Comparison of ENCODE assay signal across 10 cellular contexts in the genomic region with DNA sequence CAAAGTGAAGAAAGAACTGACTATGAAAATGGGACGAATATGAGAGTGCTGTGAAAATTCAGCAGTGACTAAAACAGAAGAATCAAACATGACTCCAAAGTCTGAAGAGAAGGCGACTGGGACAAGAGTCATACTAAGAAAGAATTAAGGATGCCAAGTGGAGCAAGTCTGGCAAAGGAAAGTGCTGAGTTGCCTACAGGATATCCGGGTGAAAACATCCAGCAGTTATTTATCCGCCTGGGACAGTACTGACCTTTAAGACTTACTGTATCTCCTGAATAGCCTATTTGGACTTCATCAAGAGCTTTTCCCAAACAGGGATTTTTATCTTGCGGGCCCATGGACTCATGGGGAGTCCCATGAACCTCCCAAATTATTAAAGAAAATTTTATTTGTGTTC. TPM values are rescaled to one million over a fixed set of nuclear protein-coding genes. Genes with fewer than 3 reads are reported as not detected.
DNase-seq lines count a peak whose midpoint lies in the region; ATAC-seq, FAIRE-seq and TF ChIP-seq lines count a peak whose summit lies in the region.
"Had no signal": no experiment of that assay in that cellular context is flagged by ENCODE, and none has a peak within 500 bp of the region (broad histone marks: within the 10 kb centered on the region; RNA-seq: fewer than 3 reads in every experiment).

No MANE protein-coding gene starts in this region.

- no peaks in the 10 kb centered on the region for H3K9me3 Mint-ChIP-seq in CD8-positive, alpha-beta T cell
- no peaks in the 10 kb centered on the region for H3K9me3 Mint-ChIP-seq in H9
- H3K9me3 Mint-ChIP-seq: nephron had no signal

- no peaks in the 10 kb centered on the region for H4K20me1 ChIP-seq in H9 (ENCODE audit: control insufficient read depth, insufficient read depth, insufficient read length)

- CTCF ChIA-PET in CD8-positive, alpha-beta T cell (lab: Charles Lee): no interaction called here

- H3K4me1 Mint-ChIP-seq in CD8-positive, alpha-beta T cell (ENCODE audit: low read depth): no peaks in the 10 kb centered on the region
- no peaks in the 10 kb centered on the region; a peak in 2 of 4 replicates for H3K4me1 Mint-ChIP-seq in H9

- no peak for FAIRE-seq in bronchial epithelial cell (lab: Jason Lieb, UNC)

- no peak overlapping the region for H4K8ac ChIP-seq in H9 (replicated peaks; ENCODE audit: insufficient read length, low read depth, low read length)

- no peak for ATAC-seq in CD8-positive, alpha-beta T cell

- no peak overlapping the region for H3K23ac ChIP-seq in H9 (ENCODE audit: insufficient read length, low read depth, low read length)

- no peak overlapping the region for H2BK5ac ChIP-seq in H9 (ENCODE audit: insufficient read length, low read length)

- H3K4me1 ChIP-seq in thymus (ENCODE audit: control insufficient read depth, insufficient read depth, low read length) (no peaks in the 10 kb centered on the region), H9 (ENCODE audit: insufficient read depth, low read length) (no peaks in the 10 kb centered on the region)
- no peaks in the 10 kb centered on the region for H3K4me1 ChIP-seq in CD8-positive, alpha-beta T cell (ENCODE audit: insufficient read depth, low read length)

- H3K4me3 ChIP-seq in bronchial epithelial cell (ENCODE audit: low read depth, low read length) (no peak overlapping the region), thymus (ENCODE audit: low read length) (no peak overlapping the region)
- H3K4me3 ChIP-seq in CD8-positive, alpha-beta T cell (ENCODE audit: low read depth, low read length): no peak overlapping the region

- H3K18ac ChIP-seq in H9 (ENCODE audit: insufficient read length, low read depth, low read length): no peak overlapping the region

- no peak overlapping the region for H2BK15ac ChIP-seq in H9 (ENCODE audit: low read depth, low read length)

- H3K79me1 ChIP-seq in H9 (ENCODE audit: insufficient read depth, low read depth, low read length, poor library complexity, severe bottlenecking): no peaks in the 10 kb centered on the region

- DNase-seq in HT1080 (ENCODE audit: low read depth): peak; percentile 86
- peak; percentile 85 for DNase-seq in bronchial epithelial cell (ENCODE audit: low read depth)
- peak; percentile 71 for DNase-seq in iris pigment epithelial cell (ENCODE audit: low read depth)
- DNase-seq in CD8-positive, alpha-beta T cell: no peak
- DNase-seq in NCI-H2081 treated with DMSO at 0.1 percent for 48 hours (lab: John Stamatoyannopoulos, UW): no peak
- DNase-seq in H9: no peak
- DNase-seq in stimulated activated CD4-positive, alpha-beta T cell treated with anti-CD3 and anti-CD28 coated beads, Interleukin-15, amount 100 ng/mL, for 24 hours: no peak
- DNase-seq: GF-D8 had no signal

- peaks cover 18% of the 10 kb centered on the region for H3K36me3 Mint-ChIP-seq in CD8-positive, alpha-beta T cell
- no peaks in the 10 kb centered on the region for H3K36me3 Mint-ChIP-seq in H9 (ENCODE audit: insufficient read depth in 1 of 3, low read depth in 3 of 3)

- no peak overlapping the region for H4K5ac ChIP-seq in H9 (ENCODE audit: insufficient read length, low read depth, low read length)

- POLR2A ChIA-PET in CD8-positive, alpha-beta T cell (lab: Charles Lee): no interaction called here

- H3K27me3 Mint-ChIP-seq in CD8-positive, alpha-beta T cell (ENCODE audit: low read depth): no peaks in the 10 kb centered on the region
- no peaks in the 10 kb centered on the region; the same call in 1 of the 2 replicates for H3K27me3 Mint-ChIP-seq in H9 (ENCODE audit: low read depth)

- H3K9me3 ChIP-seq in thymus (ENCODE audit: control insufficient read depth) (no peaks in the 10 kb centered on the region), H9 (ENCODE audit: control insufficient read depth, low read depth, low read length) (no peaks in the 10 kb centered on the region)
- H3K9me3 ChIP-seq in CD8-positive, alpha-beta T cell (ENCODE audit: low read length): no peaks in the 10 kb centered on the region

- no peak overlapping the region for H3K9ac ChIP-seq in H9 (ENCODE audit: extremely low read depth, insufficient read length, low read length)

- no peak overlapping the region for H2BK120ac ChIP-seq in H9 (ENCODE audit: low read depth, low read length, poor library complexity, severe bottlenecking)

- H3K4me2 ChIP-seq in H9 (ENCODE audit: insufficient read depth, insufficient read length, low read length): no peak overlapping the region

- no peaks in the 10 kb centered on the region for H3K79me2 ChIP-seq in H9 (ENCODE audit: insufficient read depth, low read length)

- H3K36me3 ChIP-seq in bronchial epithelial cell (ENCODE audit: control insufficient read depth, insufficient read depth, low read length): no peaks in the 10 kb centered on the region
- no peaks in the 10 kb centered on the region for H3K36me3 ChIP-seq in thymus (ENCODE audit: control insufficient read depth, insufficient read depth)
- no peaks in the 10 kb centered on the region for H3K36me3 ChIP-seq in CD8-positive, alpha-beta T cell (ENCODE audit: insufficient read depth, low read length)

- H3K27me3 ChIP-seq in bronchial epithelial cell (ENCODE audit: control insufficient read depth, insufficient read depth, low read length): no peaks in the 10 kb centered on the region
- no peaks in the 10 kb centered on the region for H3K27me3 ChIP-seq in thymus (ENCODE audit: control insufficient read depth, insufficient read depth)
- H3K27me3 ChIP-seq in CD8-positive, alpha-beta T cell (ENCODE audit: insufficient read depth, low read length): no peaks in the 10 kb centered on the region
- no peaks in the 10 kb centered on the region for H3K27me3 ChIP-seq in H9 (ENCODE audit: insufficient read depth, low read length)

- H3K4ac ChIP-seq in H9 (ENCODE audit: low read depth, low read length): no peak overlapping the region

- WGBS in thymus: 96% methylated on average over 5 of the region's 5 CpGs
- no CpG with 5 or more reads among the region's 5 CpGs for WGBS in H9 (ENCODE audit: extremely low coverage, insufficient read length, low lambda C conversion rate)

- no peak overlapping the region for H2BK20ac ChIP-seq in H9 (ENCODE audit: low read depth, low read length, poor library complexity, severe bottlenecking)

- H3K27ac ChIP-seq in thymus (ENCODE audit: low read depth) (peak overlapping the region; percentile 5), H9 (ENCODE audit: insufficient read length, low read depth, low read length) (no peak overlapping the region)
- no peak overlapping the region for H3K27ac ChIP-seq in CD8-positive, alpha-beta T cell (ENCODE audit: low read depth, low read length)

- H2BK12ac ChIP-seq in H9 (ENCODE audit: insufficient read length, low read depth, low read length): no peak overlapping the region

- H3K27ac Mint-ChIP-seq in CD8-positive, alpha-beta T cell: no peak overlapping the region
- H3K27ac Mint-ChIP-seq in H9: no peak overlapping the region

- no peak overlapping the region for H4K91ac ChIP-seq in H9 (ENCODE audit: insufficient read length, low read depth, low read length)

- no peak overlapping the region for H3K4me3 Mint-ChIP-seq in CD8-positive, alpha-beta T cell
- no peak overlapping the region for H3K4me3 Mint-ChIP-seq in H9
- H3K4me3 Mint-ChIP-seq: nephron had no signal

- no peak overlapping the region for H3K14ac ChIP-seq in H9 (ENCODE audit: insufficient read depth, low read length)

- H3K23me2 ChIP-seq in H9 (ENCODE audit: insufficient read length, low read depth, low read length, poor library complexity, severe bottlenecking): no peaks in the 10 kb centered on the region

- intact Hi-C loops in CD8-positive, alpha-beta T cell (cut with DNase I, micrococcal nuclease): no loop called here

- H3T11ph ChIP-seq in H9 (ENCODE audit: low read length): no peak overlapping the region

- no peak overlapping the region for H2AK5ac ChIP-seq in H9 (ENCODE audit: insufficient read length, low read length)

- no peak overlapping the region for H2AFZ ChIP-seq in H9 (ENCODE audit: low read length)

- no peak overlapping the region for H3K56ac ChIP-seq in H9 (ENCODE audit: insufficient read length, low read depth, low read length)

- no peak for TF ChIP-seq CTCF in bronchial epithelial cell (IDR thresholded peaks at IDR 0.05; ENCODE audit: insufficient read depth, low read length, severe bottlenecking)
- no peak for TF ChIP-seq CTCF in CD8-positive, alpha-beta T cell (IDR thresholded peaks at IDR 0.05)
- TF ChIP-seq CTCF in H9 (conservative IDR thresholded peaks at IDR 0.05): no peak

RNA-seq across cellular contexts. Expression of gene KICS2, which starts 41.1 kb away (rescaled TPM):
- 7.1 and 10.7 TPM in 2 replicates for total RNA-seq in HT1080 (2014; rRNA removed; shearing (Covaris generic))
- 7.2 and 7.9 TPM in 2 replicates for polyA plus RNA-seq in HT1080 (2015; cell fraction: cytosol; rRNA removed)
- polyA plus RNA-seq in HT1080 (2015; cell fraction: nucleus; rRNA removed): 6.9 and 7.5 TPM in 2 replicates
- 6.7 and 9.0 TPM in 2 replicates for total RNA-seq in bronchial epithelial cell
- 9.9 TPM for polyA plus RNA-seq in thymus
- 10 to 100 TPM; 13.9 to 15.5 TPM for total RNA-seq in CD8-positive, alpha-beta T cell
- 7.3 TPM in 2 replicates for total RNA-seq in H9 (2021)

Comparison
In these comparisons a context has a peak if more than half of its experiments do, and no peak if none do; other contexts are left out.
1. DNase-seq: peak in HT1080 (single experiment), bronchial epithelial cell (single experiment) and iris pigment epithelial cell (single experiment); none in CD8-positive, alpha-beta T cell (0 of 7), NCI-H2081 treated with DMSO at 0.1 percent for 48 hours (single experiment), H9 (single experiment) and stimulated activated CD4-positive, alpha-beta T cell treated with anti-CD3 and anti-CD28 coated beads, Interleukin-15, amount 100 ng/mL, for 24 hours (single experiment).